ENCODE assay signal across 16 cellular contexts in genomic region chr6:37966801-37967200, GRCh38.
DNase-seq lines count a peak whose midpoint lies in the region; ATAC-seq and TF ChIP-seq lines count a peak whose summit lies in the region.
"Had no signal": no experiment of that assay in that cellular context is flagged by ENCODE, and none has a peak within 500 bp of the region (broad histone marks: within the 10 kb centered on the region; RNA-seq: fewer than 3 reads in every experiment).

No MANE protein-coding gene starts in this region.

- peaks cover 17% of the 10 kb centered on the region for H3K9me3 Mint-ChIP-seq in activated naive CD8-positive, alpha-beta T cell treated with anti-CD3 and anti-CD28 coated beads, Interleukin-2, amount 50 U/mL, for 24 hours
- H3K9me3 Mint-ChIP-seq in activated naive CD8-positive, alpha-beta T cell treated with anti-CD3 and anti-CD28 coated beads for 36 hours = peaks cover 16% of the 10 kb centered on the region

- no peak for DNase-seq in activated naive CD8-positive, alpha-beta T cell treated with anti-CD3 and anti-CD28 coated beads, Interleukin-2, amount 50 U/mL, for 24 hours
- DNase-seq in activated naive CD8-positive, alpha-beta T cell treated with anti-CD3 and anti-CD28 coated beads for 36 hours = no peak
- DNase-seq in RKO (ENCODE audit: low spot score) (peak; percentile 8), epithelial cell of prostate (ENCODE audit: low read depth, low spot score) (peak; percentile 18), hepatic stellate cell (ENCODE audit: low spot score) (no peak), EL (no peak), HuH-7.5 (ENCODE audit: low spot score) (no peak)
- DNase-seq: 8988T, DMS 273 treated with DMSO at 0.1 percent for 48 hours, NCI-H1436 treated with DMSO at 0.1 percent for 48 hours, NCI-H2081 treated with DMSO at 0.1 percent for 48 hours, NCI-H226, NCI-H526 treated with DMSO at 0.1 percent for 48 hours, Peyer's patch had no signal

- peaks cover 30% of the 10 kb centered on the region for H3K36me3 Mint-ChIP-seq in activated naive CD8-positive, alpha-beta T cell treated with anti-CD3 and anti-CD28 coated beads, Interleukin-2, amount 50 U/mL, for 24 hours (ENCODE audit: low read depth)
- H3K36me3 Mint-ChIP-seq in activated naive CD8-positive, alpha-beta T cell treated with anti-CD3 and anti-CD28 coated beads for 36 hours = peaks cover 60% of the 10 kb centered on the region

- no peak overlapping the region for H3K4me3 Mint-ChIP-seq in activated naive CD8-positive, alpha-beta T cell treated with anti-CD3 and anti-CD28 coated beads, Interleukin-2, amount 50 U/mL, for 24 hours
- H3K4me3 Mint-ChIP-seq in activated naive CD8-positive, alpha-beta T cell treated with anti-CD3 and anti-CD28 coated beads for 36 hours = no peak overlapping the region

- H3K27ac Mint-ChIP-seq in activated naive CD8-positive, alpha-beta T cell treated with anti-CD3 and anti-CD28 coated beads, Interleukin-2, amount 50 U/mL, for 24 hours = peak overlapping the region; percentile 39
- H3K27ac Mint-ChIP-seq in activated naive CD8-positive, alpha-beta T cell treated with anti-CD3 and anti-CD28 coated beads for 36 hours = no peak overlapping the region

- peaks cover 65% of the 10 kb centered on the region for H3K4me1 Mint-ChIP-seq in activated naive CD8-positive, alpha-beta T cell treated with anti-CD3 and anti-CD28 coated beads, Interleukin-2, amount 50 U/mL, for 24 hours
- H3K4me1 Mint-ChIP-seq in activated naive CD8-positive, alpha-beta T cell treated with anti-CD3 and anti-CD28 coated beads for 36 hours = peaks cover 57% of the 10 kb centered on the region

- no peaks in the 10 kb centered on the region for H3K27me3 Mint-ChIP-seq in activated naive CD8-positive, alpha-beta T cell treated with anti-CD3 and anti-CD28 coated beads, Interleukin-2, amount 50 U/mL, for 24 hours
- H3K27me3 Mint-ChIP-seq in activated naive CD8-positive, alpha-beta T cell treated with anti-CD3 and anti-CD28 coated beads for 36 hours = no peaks in the 10 kb centered on the region

- peak overlapping the region; percentile 64 for H3K27ac ChIP-seq in epithelial cell of prostate
- H3K27ac ChIP-seq: BLaER1 treated with 17β-estradiol and CSF1 and Interleukin-3, amounts not matched to agents 10 nM and 100 nM; Peyer's patch had no signal

- TF ChIP-seq POLR2A in GM18505 (IDR thresholded peaks at IDR 0.05; ENCODE audit: borderline replicate concordance, extremely low read depth, insufficient read depth, insufficient read length) = no peak

- no peak for ATAC-seq in activated naive CD8-positive, alpha-beta T cell treated with anti-CD3 and anti-CD28 coated beads, Interleukin-2, amount 50 U/mL, for 24 hours
- ATAC-seq in GM18505 (IDR thresholded peaks at IDR 0.05; ENCODE audit: unreplicated experiment) = no peak

Comparison
In these comparisons a context has a peak if more than half of its experiments do, and no peak if none do; other contexts are left out.
1. DNase-seq: peak in RKO (single experiment) and epithelial cell of prostate (single experiment); none in activated naive CD8-positive, alpha-beta T cell treated with anti-CD3 and anti-CD28 coated beads, Interleukin-2, amount 50 U/mL, for 24 hours (single experiment), activated naive CD8-positive, alpha-beta T cell treated with anti-CD3 and anti-CD28 coated beads for 36 hours (single experiment), hepatic stellate cell (single experiment), EL (single experiment) and HuH-7.5 (single experiment).